In genomic region chr12:80242341-80242740, GRCh38 we compare ENCODE assay signal across 13 cellular contexts.
"Had no signal": no experiment of that assay in that cellular context is flagged by ENCODE, and none has a peak within 500 bp of the region (broad histone marks: within the 10 kb centered on the region; RNA-seq: fewer than 3 reads in every experiment).

No MANE protein-coding gene starts in this region.

- H3K36me3 Mint-ChIP-seq: activated naive CD8-positive, alpha-beta T cell had no signal

- H3K4me3 Mint-ChIP-seq: activated naive CD8-positive, alpha-beta T cell; activated T-cell treated with anti-CD3 and anti-CD28 coated beads, Interleukin-2, amount 50 U/mL, for 4 hours had no signal

- H3K27me3 ChIP-seq: colonic mucosa, gastrocnemius medialis, stomach had no signal

- H3K4me1 ChIP-seq: colonic mucosa, gastrocnemius medialis, stomach had no signal

- ATAC-seq: activated T-cell treated with anti-CD3 and anti-CD28 coated beads, Interleukin-2, amount 50 U/mL, for 4 hours; gastrocnemius medialis had no signal

- H3K36me3 ChIP-seq: colonic mucosa, gastrocnemius medialis, left ventricle myocardium inferior, stomach had no signal

- H3K27ac ChIP-seq: colonic mucosa, gastrocnemius medialis, left ventricle myocardium inferior, stomach had no signal

- DNase-seq: activated CD4-positive, alpha-beta T cell treated with anti-CD3 and anti-CD28 coated beads, Interleukin-2, amount 50 U/mL, for 48 hours; activated CD4-positive, CD25-positive, alpha-beta regulatory T cell treated with anti-CD3 and anti-CD28 coated beads, Interleukin-2, amount 50 U/mL, for 72 hours; activated effector memory CD4-positive, alpha-beta T cell treated with anti-CD3 and anti-CD28 coated beads, Interleukin-2, amount 50 U/mL, for 16 hours; activated T-cell treated with anti-CD3 and anti-CD28 coated beads, Interleukin-2, amount 50 U/mL, for 4 hours; colonic mucosa; effector CD4-positive, alpha-beta T cell; gastrocnemius medialis; islet precursor cell; left ventricle myocardium inferior; retina; stimulated activated CD4-positive, alpha-beta T cell treated with anti-CD3 and anti-CD28 coated beads, Interleukin-4, amount 100 ng/mL, for 4 hours; stomach had no signal

- H3K9me3 ChIP-seq: colonic mucosa, gastrocnemius medialis, stomach had no signal

- H3K4me3 ChIP-seq: colonic mucosa, gastrocnemius medialis, left ventricle myocardium inferior, stomach had no signal

- H3K27ac Mint-ChIP-seq: activated naive CD8-positive, alpha-beta T cell had no signal
